ENCODE assay signal across 11 cellular contexts in genomic region chr1:180925471-180926051, GRCh38. TPM values are rescaled to one million over a fixed set of nuclear protein-coding genes. Genes with fewer than 3 reads are reported as not detected.
A peak's percentile ranks its signal among the peaks of the same experiment; 100 is the strongest.
DNase-seq lines count a peak whose midpoint lies in the region; TF ChIP-seq lines count a peak whose summit lies in the region.
"Had no signal": no experiment of that assay in that cellular context is flagged by ENCODE, and none has a peak within 500 bp of the region (broad histone marks: within the 10 kb centered on the region; RNA-seq: fewer than 3 reads in every experiment).

No MANE protein-coding gene starts in this region.

- intact Hi-C loops in esophagus squamous epithelium (cut with DNase I) (no loop called here), prostate gland (cut with DNase I) (no loop called here)

- H3K79me2 ChIP-seq in mesendoderm (ENCODE audit: control insufficient read depth, insufficient read depth, low read length), result no peaks in the 10 kb centered on the region

- no peak for TF ChIP-seq CTCF in esophagus squamous epithelium (IDR thresholded peaks at IDR 0.05)
- no peak for TF ChIP-seq CTCF in prostate gland (IDR thresholded peaks at IDR 0.05)
- no peak for TF ChIP-seq CTCF in Peyer's patch (IDR thresholded peaks at IDR 0.05)

- H3K4me2 ChIP-seq in mesendoderm (ENCODE audit: low read length), result no peak overlapping the region

- H3K27me3 ChIP-seq in esophagus squamous epithelium (no peaks in the 10 kb centered on the region), mesendoderm (ENCODE audit: insufficient read depth, low read length, poor library complexity) (no peaks in the 10 kb centered on the region), prostate gland (replicated peaks; ENCODE audit: insufficient read depth) (no peaks in the 10 kb centered on the region), Peyer's patch (no peaks in the 10 kb centered on the region)

- DNase-seq in NCI-H82 treated with DMSO at 0.1 percent for 48 hours (lab: John Stamatoyannopoulos, UW; ENCODE audit: unreplicated experiment) (peak; percentile 77), esophagus squamous epithelium (lab: John Stamatoyannopoulos, UW) (no peak), mesendoderm (no peak), superior temporal gyrus (ENCODE audit: extremely low spot score) (peak; percentile 87), prostate gland (ENCODE audit: low spot score) (no peak), SKM-1 (lab: John Stamatoyannopoulos, UW; ENCODE audit: unreplicated experiment) (no peak), Peyer's patch (no peak)
- DNase-seq: activated CD4-positive, alpha-beta T cell treated with anti-CD3 and anti-CD28 coated beads, Interleukin-2, amount 10 ng/mL, durations not matched to agents 7 days and 5 days; stimulated activated naive CD4-positive, alpha-beta T cell treated with Interleukin-2 at 50 U/mL for 16 hours; T-helper 1 cell had no signal

- H4K8ac ChIP-seq in mesendoderm (ENCODE audit: low read depth, low read length), result no peak overlapping the region

- H3K27ac ChIP-seq in esophagus squamous epithelium (peak overlapping the region in 3 of 4 donors; percentile 52 to 63 (median 59)), mesendoderm (ENCODE audit: low read depth, low read length) (no peak overlapping the region), prostate gland (no peak overlapping the region), Peyer's patch (peak overlapping the region in 1 of 4 donors; percentile 62)

- 53 to 71% methylated on average over 3 of the region's 7 CpGs for WGBS in esophagus squamous epithelium, 2 donors
- no CpG with 5 or more reads among the region's 7 CpGs for WGBS in mesendoderm (ENCODE audit: extremely low coverage, insufficient coverage, low lambda C conversion rate)
- 62% methylated on average over 7 of the region's 7 CpGs for WGBS in prostate gland

- no peak overlapping the region for H2BK120ac ChIP-seq in mesendoderm (ENCODE audit: low read depth, low read length)

- no peak overlapping the region for H3K9ac ChIP-seq in mesendoderm (ENCODE audit: low read length)

- peak overlapping the region; percentile 38 for H2AK5ac ChIP-seq in mesendoderm (ENCODE audit: low read length)

- H3K4ac ChIP-seq in mesendoderm (ENCODE audit: low read depth, low read length), result no peak overlapping the region

- H4K5ac ChIP-seq in mesendoderm (ENCODE audit: low read length), result no peak overlapping the region

- H3K56ac ChIP-seq in mesendoderm (ENCODE audit: low read length), result no peak overlapping the region

- H3K9me3 ChIP-seq in esophagus squamous epithelium (no peaks in the 10 kb centered on the region), prostate gland (no peaks in the 10 kb centered on the region), Peyer's patch (no peaks in the 10 kb centered on the region)

- H3K79me1 ChIP-seq in mesendoderm (ENCODE audit: low read length), result no peaks in the 10 kb centered on the region

- H3K36me3 ChIP-seq in esophagus squamous epithelium (peaks cover 0 to 9% (median 0%) of the 10 kb centered on the region in 3 donors), mesendoderm (ENCODE audit: control insufficient read depth, insufficient read depth, low read length) (no peaks in the 10 kb centered on the region), prostate gland (no peaks in the 10 kb centered on the region), Peyer's patch (peaks cover 0 to 3% (median 0%) of the 10 kb centered on the region in 3 donors)

- no peak overlapping the region for H2BK5ac ChIP-seq in mesendoderm (ENCODE audit: low read length)

- no peak for TF ChIP-seq POLR2A in esophagus squamous epithelium (IDR thresholded peaks at IDR 0.05)
- TF ChIP-seq POLR2A in prostate gland (IDR thresholded peaks at IDR 0.05), result no peak
- no peak for TF ChIP-seq POLR2A in Peyer's patch (IDR thresholded peaks at IDR 0.05)

- no peak overlapping the region for H2BK15ac ChIP-seq in mesendoderm (replicated peaks; ENCODE audit: low read depth)

- H3K23ac ChIP-seq in mesendoderm (ENCODE audit: low read length), result no peak overlapping the region

- H3K4me3 ChIP-seq in esophagus squamous epithelium, result no peak overlapping the region
- no peak overlapping the region for H3K4me3 ChIP-seq in mesendoderm (ENCODE audit: low read length)
- no peak overlapping the region for H3K4me3 ChIP-seq in prostate gland
- no peak overlapping the region for H3K4me3 ChIP-seq in Peyer's patch

- H3K4me1 ChIP-seq in esophagus squamous epithelium, result peaks cover 14 to 54% (median 33%) of the 10 kb centered on the region in 3 donors
- H3K4me1 ChIP-seq in mesendoderm (ENCODE audit: control insufficient read depth, low read depth, low read length), result peaks cover 27% of the 10 kb centered on the region
- no peaks in the 10 kb centered on the region for H3K4me1 ChIP-seq in prostate gland (replicated peaks)
- peaks cover 0 to 22% (median 0%) of the 10 kb centered on the region in 4 donors for H3K4me1 ChIP-seq in Peyer's patch

- no peak overlapping the region for H3K18ac ChIP-seq in mesendoderm (ENCODE audit: low read length)

RNA-seq across cellular contexts. Expression of gene KIAA1614, which starts 12.9 kb away (rescaled TPM):
- total RNA-seq in esophagus squamous epithelium, result 1 to 10 TPM in 2 of 4 donors, under 1 TPM in 2; 0.66 to 7.6 (median 2.8) TPM
- polyA plus RNA-seq in mesendoderm (2013, experiment 1 of 2), result 1.8 TPM
- polyA plus RNA-seq in mesendoderm (2013, experiment 2 of 2), result 2.1 TPM
- 1 to 10 TPM; 3.7 to 6.4 TPM for total RNA-seq in prostate gland
- total RNA-seq in Peyer's patch, result 1 to 10 TPM in 3 of 4 donors, under 1 TPM in 1; 0.35 to 2.5 (median 1.7) TPM
- total RNA-seq: H4 had no signal

Comparison
In these comparisons a context has a peak if more than half of its experiments do, and no peak if none do; other contexts are left out.
1. DNase-seq: peak in NCI-H82 treated with DMSO at 0.1 percent for 48 hours (single experiment) and superior temporal gyrus (single experiment); none in esophagus squamous epithelium (single experiment), mesendoderm (single experiment), prostate gland (single experiment), SKM-1 (single experiment) and Peyer's patch (0 of 3).
2. H3K27ac ChIP-seq: peak in esophagus squamous epithelium (3 of 4); none in mesendoderm (single experiment) and prostate gland (0 of 2).